ENCODE assay signal across 23 cellular contexts in the genomic region with DNA sequence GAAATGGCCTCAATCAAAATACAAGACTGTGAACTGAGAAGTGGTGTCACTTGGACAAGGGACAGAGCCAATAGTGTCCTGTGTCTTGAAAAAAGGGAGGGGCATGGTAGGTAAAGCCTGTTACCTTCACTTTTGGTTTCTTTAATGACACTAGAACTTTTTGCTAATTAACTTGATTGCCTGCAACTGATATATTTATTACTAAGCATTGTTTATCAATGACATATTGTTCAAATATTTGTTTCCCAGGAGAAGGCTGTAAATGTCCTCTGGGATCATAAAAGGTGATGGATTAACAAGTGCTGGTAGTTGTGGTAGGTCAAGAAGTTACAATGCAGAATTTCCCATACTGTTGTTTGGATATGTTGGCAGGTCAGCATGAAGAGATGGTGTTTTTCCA.
"Had no signal": no experiment of that assay in that cellular context is flagged by ENCODE, and none has a peak within 500 bp of the region (broad histone marks: within the 10 kb centered on the region; RNA-seq: fewer than 3 reads in every experiment).

No MANE protein-coding gene starts in this region.

- H3K36me3 Mint-ChIP-seq: naive thymus-derived CD8-positive, alpha-beta T cell; stimulated activated naive B cell treated with anti-CD40 and anti-IgM and Interleukin-4, amounts not matched to agents 10 μg/mL and 1 μg/mL and 100 μg/mL, for 72 hours had no signal

- H3K4me2 ChIP-seq: neural progenitor cell had no signal

- H3K36me3 ChIP-seq: heart left ventricle, neural progenitor cell, pancreas, prostate gland, right lobe of liver, spleen, thoracic aorta had no signal

- H3K4me1 ChIP-seq: heart left ventricle, neural progenitor cell, pancreas, prostate gland, right lobe of liver, spleen had no signal

- H3K9me3 Mint-ChIP-seq: neural progenitor cell; stimulated activated naive B cell treated with anti-CD40 and anti-IgM and Interleukin-4, amounts not matched to agents 10 μg/mL and 1 μg/mL and 100 μg/mL, for 72 hours; stimulated activated naive CD8-positive, alpha-beta T cell treated with anti-CD3 and anti-CD28 coated beads, Interleukin-15, amount 100 ng/mL, for 72 hours had no signal

- H3K4me3 Mint-ChIP-seq: naive thymus-derived CD8-positive, alpha-beta T cell; neural progenitor cell; stimulated activated naive B cell treated with anti-CD40 and anti-IgM and Interleukin-4, amounts not matched to agents 10 μg/mL and 1 μg/mL and 100 μg/mL, for 72 hours had no signal

- H2AFZ ChIP-seq: neural progenitor cell had no signal

- H3K27me3 Mint-ChIP-seq: stimulated activated naive CD8-positive, alpha-beta T cell treated with anti-CD3 and anti-CD28 coated beads, Interleukin-15, amount 100 ng/mL, for 72 hours had no signal

- FAIRE-seq: frontal cortex, islet of Langerhans, pancreas had no signal

- H3K27ac ChIP-seq: dorsolateral prefrontal cortex, heart left ventricle, neural progenitor cell, pancreas, prostate gland, right lobe of liver, spleen, thoracic aorta had no signal

- H3K27ac Mint-ChIP-seq: neural progenitor cell; stimulated activated naive B cell treated with anti-CD40 and anti-IgM and Interleukin-4, amounts not matched to agents 10 μg/mL and 1 μg/mL and 100 μg/mL, for 72 hours; stimulated activated naive CD8-positive, alpha-beta T cell treated with anti-CD3 and anti-CD28 coated beads, Interleukin-15, amount 100 ng/mL, for 72 hours had no signal

- H3K9ac ChIP-seq: neural progenitor cell had no signal

- H3K27me3 ChIP-seq: neural progenitor cell, pancreas, right lobe of liver, spleen had no signal

- H3K4me1 Mint-ChIP-seq: stimulated activated naive B cell treated with anti-CD40 and anti-IgM and Interleukin-4, amounts not matched to agents 10 μg/mL and 1 μg/mL and 100 μg/mL, for 72 hours had no signal

- H3K9me3 ChIP-seq: heart left ventricle, pancreas, prostate gland, right lobe of liver, spleen, thoracic aorta had no signal

- ATAC-seq: heart left ventricle; left lobe of liver; naive thymus-derived CD8-positive, alpha-beta T cell; pancreas; right lobe of liver; stimulated activated naive B cell treated with anti-CD40 and anti-IgM and Interleukin-4, amounts not matched to agents 10 μg/mL and 1 μg/mL and 100 μg/mL, for 72 hours had no signal

- DNase-seq: cortex of kidney; dorsolateral prefrontal cortex; effector CD8-positive, alpha-beta T cell; heart left ventricle; hippocampal formation; kidney glomerular epithelial cell; mammary epithelial cell; naive thymus-derived CD8-positive, alpha-beta T cell; nucleus accumbens; pancreas; right lobe of liver; spleen; stimulated activated CD4-positive, alpha-beta T cell treated with anti-CD3 and anti-CD28 coated beads, Interleukin-15, amount 100 ng/mL, for 24 hours; stimulated activated CD4-positive, alpha-beta T cell treated with anti-CD3 and anti-CD28 coated beads, Interleukin-1b, Interleukin-23, amount 100 ng/mL, for 48 hours; stimulated activated CD4-positive, alpha-beta T cell treated with anti-CD3 and anti-CD28 coated beads, Interleukin-4, amount 100 ng/mL, for 24 hours; stimulated activated naive B cell treated with anti-CD40 and anti-IgM and Interleukin-4, amounts not matched to agents 10 μg/mL and 1 μg/mL and 100 μg/mL, for 72 hours; stimulated activated naive CD8-positive, alpha-beta T cell treated with anti-CD3 and anti-CD28 coated beads, Interleukin-15, amount 100 ng/mL, for 72 hours had no signal

- H3K4me3 ChIP-seq: dorsolateral prefrontal cortex, heart left ventricle, neural progenitor cell, pancreas, prostate gland, right lobe of liver, spleen, thoracic aorta had no signal
